Comparison of ENCODE assay signal across 30 cellular contexts in genomic region chr19:39830406-39830805, GRCh38. TPM values are rescaled to one million over a fixed set of nuclear protein-coding genes. Genes with fewer than 3 reads are reported as not detected.
DNase-seq lines count a peak whose midpoint lies in the region; ATAC-seq and TF ChIP-seq lines count a peak whose summit lies in the region.
"Had no signal": no experiment of that assay in that cellular context is flagged by ENCODE, and none has a peak within 500 bp of the region (broad histone marks: within the 10 kb centered on the region; RNA-seq: fewer than 3 reads in every experiment).

No MANE protein-coding gene starts in this region.

- H3K27ac Mint-ChIP-seq in immature natural killer cell (peak overlapping the region in 5 of 6 donors; percentile 67 to 98 (median 82)), neural progenitor cell (no peak overlapping the region), progenitor cell of endocrine pancreas (no peak overlapping the region)
- peak overlapping the region; percentile 56 for H3K27ac Mint-ChIP-seq in stimulated activated naive B cell treated with anti-CD40 and anti-IgM and Interleukin-4, amounts not matched to agents 10 μg/mL and 1 μg/mL and 100 μg/mL, for 72 hours
- H3K27ac Mint-ChIP-seq in activated T-helper 1 cell treated with anti-CD3 and anti-CD28 coated beads, Interleukin-12 subunit alpha, Interleukin-12 subunit beta, Interleukin-2, Interleukin-4 antibody, amounts not matched to agents 30 ng/mL and 10 ng/mL and 1 ng/mL, durations not matched to agents 14 hours and 24 hours and 36 hours = no peak overlapping the region

- peaks cover 65% of the 10 kb centered on the region in 2 donors for H3K4me1 Mint-ChIP-seq in immature natural killer cell
- peaks cover 23% of the 10 kb centered on the region for H3K4me1 Mint-ChIP-seq in neural progenitor cell
- H3K4me1 Mint-ChIP-seq in stimulated activated naive B cell treated with anti-CD40 and anti-IgM and Interleukin-4, amounts not matched to agents 10 μg/mL and 1 μg/mL and 100 μg/mL, for 72 hours = peaks cover 34 to 42% of the 10 kb centered on the region in 2 donors
- H3K4me1 Mint-ChIP-seq in activated T-helper 1 cell treated with anti-CD3 and anti-CD28 coated beads, Interleukin-12 subunit alpha, Interleukin-12 subunit beta, Interleukin-2, Interleukin-4 antibody, amounts not matched to agents 30 ng/mL and 10 ng/mL and 1 ng/mL, durations not matched to agents 14 hours and 24 hours and 36 hours (ENCODE audit: low read depth) = peaks cover 34% of the 10 kb centered on the region
- H3K4me1 Mint-ChIP-seq in progenitor cell of endocrine pancreas (ENCODE audit: low read depth) = peaks cover 18% of the 10 kb centered on the region

- H3K36me3 Mint-ChIP-seq in immature natural killer cell (peaks cover 10 to 22% (median 16%) of the 10 kb centered on the region in 3 donors), neural progenitor cell (peaks cover 40% of the 10 kb centered on the region), progenitor cell of endocrine pancreas (ENCODE audit: insufficient read depth) (peaks cover 27% of the 10 kb centered on the region)
- peaks cover 48 to 73% of the 10 kb centered on the region in 2 donors for H3K36me3 Mint-ChIP-seq in stimulated activated naive B cell treated with anti-CD40 and anti-IgM and Interleukin-4, amounts not matched to agents 10 μg/mL and 1 μg/mL and 100 μg/mL, for 72 hours
- H3K36me3 Mint-ChIP-seq in activated T-helper 1 cell treated with anti-CD3 and anti-CD28 coated beads, Interleukin-12 subunit alpha, Interleukin-12 subunit beta, Interleukin-2, Interleukin-4 antibody, amounts not matched to agents 30 ng/mL and 10 ng/mL and 1 ng/mL, durations not matched to agents 14 hours and 24 hours and 36 hours (ENCODE audit: low read depth) = peaks cover 46% of the 10 kb centered on the region

- no peak overlapping the region for H3K9ac ChIP-seq in neural progenitor cell

- intact Hi-C loops in cardiac septum (cut with DNase I) = loop anchor here (10.0 kb wide), 1 partner anchor 286 kb away; the partner anchor contains the start of gene EID2
- intact Hi-C loops in activated T-helper 1 cell treated with anti-CD3 and anti-CD28 coated beads, Interleukin-12 subunit alpha, Interleukin-12 subunit beta, Interleukin-2, Interleukin-4 antibody, amounts not matched to agents 30 ng/mL and 10 ng/mL and 1 ng/mL, durations not matched to agents 14 hours and 24 hours and 36 hours (cut with micrococcal nuclease) = no loop called here

- H3K27ac ChIP-seq in right atrium auricular region (no peak overlapping the region), neural progenitor cell (no peak overlapping the region)
- H3K27ac ChIP-seq: Peyer's patch had no signal

- H2AFZ ChIP-seq in neural progenitor cell (replicated peaks) = no peak overlapping the region

- peaks cover 5 to 13% (median 10%) of the 10 kb centered on the region in 3 donors for H3K27me3 Mint-ChIP-seq in immature natural killer cell (ENCODE audit: low read depth in 3 of 3)
- peaks cover 18% of the 10 kb centered on the region for H3K27me3 Mint-ChIP-seq in neural progenitor cell (ENCODE audit: insufficient read depth, low read depth)
- no peaks in the 10 kb centered on the region for H3K27me3 Mint-ChIP-seq in stimulated activated naive B cell treated with anti-CD40 and anti-IgM and Interleukin-4, amounts not matched to agents 10 μg/mL and 1 μg/mL and 100 μg/mL, for 72 hours
- no peaks in the 10 kb centered on the region for H3K27me3 Mint-ChIP-seq in activated T-helper 1 cell treated with anti-CD3 and anti-CD28 coated beads, Interleukin-12 subunit alpha, Interleukin-12 subunit beta, Interleukin-2, Interleukin-4 antibody, amounts not matched to agents 30 ng/mL and 10 ng/mL and 1 ng/mL, durations not matched to agents 14 hours and 24 hours and 36 hours (ENCODE audit: insufficient read depth)
- H3K27me3 Mint-ChIP-seq in progenitor cell of endocrine pancreas = no peaks in the 10 kb centered on the region
- H3K27me3 Mint-ChIP-seq: CD8-positive, alpha-beta memory T cell had no signal

- no peak for TF ChIP-seq CTCF in right atrium auricular region (IDR thresholded peaks at IDR 0.05)
- no peak for TF ChIP-seq CTCF in neural progenitor cell (IDR thresholded peaks at IDR 0.05)
- no peak for TF ChIP-seq CTCF in progenitor cell of endocrine pancreas (IDR thresholded peaks at IDR 0.05; ENCODE audit: unreplicated experiment)

- peak; percentile 62 for DNase-seq in cardiac septum (ENCODE audit: low spot score)
- DNase-seq in right atrium auricular region (ENCODE audit: low spot score) = no peak
- DNase-seq in immature natural killer cell = no peak
- no peak for DNase-seq in neural progenitor cell (ENCODE audit: low spot score)
- no peak for DNase-seq in stimulated activated naive B cell treated with anti-CD40 and anti-IgM and Interleukin-4, amounts not matched to agents 10 μg/mL and 1 μg/mL and 100 μg/mL, for 72 hours
- DNase-seq in activated T-helper 1 cell treated with anti-CD3 and anti-CD28 coated beads, Interleukin-12 subunit alpha, Interleukin-12 subunit beta, Interleukin-2, Interleukin-4 antibody, amounts not matched to agents 30 ng/mL and 10 ng/mL and 1 ng/mL, durations not matched to agents 14 hours and 24 hours and 36 hours (ENCODE audit: low spot score) = no peak
- no peak for DNase-seq in progenitor cell of endocrine pancreas (ENCODE audit: low spot score, unreplicated experiment)
- DNase-seq: AML-193; C1 segment of cervical spinal cord; Calu3; CD8-positive, alpha-beta memory T cell; DMS153; GOT3; Karpas-422; MV-4-11; NCI-H1105 treated with DMSO at 0.1 percent for 48 hours; NCI-H1694; NCI-H2081; NCI-H2171; NCI-H345; NCI-H524; NCI-H82; Peyer's patch had no signal

- no peaks in the 10 kb centered on the region for H4K20me1 ChIP-seq in neural progenitor cell (ENCODE audit: low read depth)

- H3K9me3 Mint-ChIP-seq in immature natural killer cell (no peaks in the 10 kb centered on the region), neural progenitor cell (no peaks in the 10 kb centered on the region), progenitor cell of endocrine pancreas (ENCODE audit: low read depth) (no peaks in the 10 kb centered on the region)
- peaks cover 2 to 3% of the 10 kb centered on the region in 2 donors for H3K9me3 Mint-ChIP-seq in stimulated activated naive B cell treated with anti-CD40 and anti-IgM and Interleukin-4, amounts not matched to agents 10 μg/mL and 1 μg/mL and 100 μg/mL, for 72 hours
- no peaks in the 10 kb centered on the region for H3K9me3 Mint-ChIP-seq in activated T-helper 1 cell treated with anti-CD3 and anti-CD28 coated beads, Interleukin-12 subunit alpha, Interleukin-12 subunit beta, Interleukin-2, Interleukin-4 antibody, amounts not matched to agents 30 ng/mL and 10 ng/mL and 1 ng/mL, durations not matched to agents 14 hours and 24 hours and 36 hours
- H3K9me3 Mint-ChIP-seq: CD8-positive, alpha-beta memory T cell had no signal

- H3K4me1 ChIP-seq in right atrium auricular region = peaks cover 0 to 18% of the 10 kb centered on the region in 2 donors
- peaks cover 6% of the 10 kb centered on the region for H3K4me1 ChIP-seq in neural progenitor cell

- H3K4me3 Mint-ChIP-seq in immature natural killer cell (peak overlapping the region in 2 of 5 donors; percentile 2 to 58), neural progenitor cell (peak overlapping the region; percentile 13), progenitor cell of endocrine pancreas (ENCODE audit: low read depth) (no peak overlapping the region)
- no peak overlapping the region for H3K4me3 Mint-ChIP-seq in stimulated activated naive B cell treated with anti-CD40 and anti-IgM and Interleukin-4, amounts not matched to agents 10 μg/mL and 1 μg/mL and 100 μg/mL, for 72 hours
- no peak overlapping the region for H3K4me3 Mint-ChIP-seq in activated T-helper 1 cell treated with anti-CD3 and anti-CD28 coated beads, Interleukin-12 subunit alpha, Interleukin-12 subunit beta, Interleukin-2, Interleukin-4 antibody, amounts not matched to agents 30 ng/mL and 10 ng/mL and 1 ng/mL, durations not matched to agents 14 hours and 24 hours and 36 hours

- peaks cover 33% of the 10 kb centered on the region for H3K79me2 ChIP-seq in neural progenitor cell (ENCODE audit: low read depth)

- H3K36me3 ChIP-seq in right atrium auricular region (peaks cover 60% of the 10 kb centered on the region), neural progenitor cell (peaks cover 10% of the 10 kb centered on the region)

- no peak overlapping the region for H3K4me3 ChIP-seq in right atrium auricular region
- H3K4me3 ChIP-seq in neural progenitor cell = no peak overlapping the region
- H3K4me3 ChIP-seq: Peyer's patch had no signal

- peaks cover 15% of the 10 kb centered on the region for H3F3A ChIP-seq in neural progenitor cell (ENCODE audit: low read depth)

- H3K27me3 ChIP-seq in right atrium auricular region = no peaks in the 10 kb centered on the region
- H3K27me3 ChIP-seq in neural progenitor cell = no peaks in the 10 kb centered on the region
- H3K27me3 ChIP-seq: Peyer's patch had no signal

- ATAC-seq in stimulated activated naive B cell treated with anti-CD40 and anti-IgM and Interleukin-4, amounts not matched to agents 10 μg/mL and 1 μg/mL and 100 μg/mL, for 72 hours (replicated peaks) = no peak
- ATAC-seq in HG02852 (IDR thresholded peaks at IDR 0.05; ENCODE audit: unreplicated experiment) = no peak
- ATAC-seq: HCT116 had no signal

- no peak overlapping the region for H3K4me2 ChIP-seq in neural progenitor cell

- H3K9me3 ChIP-seq in right atrium auricular region = no peaks in the 10 kb centered on the region
- H3K9me3 ChIP-seq in neural progenitor cell (ENCODE audit: low read depth) = no peaks in the 10 kb centered on the region
- H3K9me3 ChIP-seq: Peyer's patch had no signal

RNA-seq across cellular contexts. Expression of gene DYRK1B, which starts 3.6 kb away (rescaled TPM):
- total RNA-seq in cardiac septum = 31.2 TPM
- total RNA-seq in right atrium auricular region = 10 to 100 TPM; 11.1 to 14.5 TPM
- 10 to 100 TPM in 2 of 3 donors, 1 to 10 TPM in 1; 6.2 to 24.8 (median 12.5) TPM for polyA plus RNA-seq in immature natural killer cell
- total RNA-seq in neural progenitor cell (ENCODE audit: low replicate concordance) = 7.8 and 26.8 TPM in 2 replicates
- 4.2 and 5.5 TPM in 2 replicates for total RNA-seq in activated T-helper 1 cell treated with anti-CD3 and anti-CD28 coated beads, Interleukin-12 subunit alpha, Interleukin-12 subunit beta, Interleukin-2, Interleukin-4 antibody, amounts not matched to agents 30 ng/mL and 10 ng/mL and 1 ng/mL, durations not matched to agents 14 hours and 24 hours and 36 hours
- 80.7 and 90.7 TPM in 2 replicates for total RNA-seq in progenitor cell of endocrine pancreas

RNA-seq across cellular contexts. Expression of gene FBL, which starts 15.8 kb away (rescaled TPM):
- total RNA-seq in cardiac septum (64.8 TPM), right atrium auricular region (10 to 100 TPM; 63.7 to 88.5 TPM), neural progenitor cell (ENCODE audit: low replicate concordance) (386 and 428 TPM in 2 replicates), progenitor cell of endocrine pancreas (250 and 271 TPM in 2 replicates)
- polyA plus RNA-seq in immature natural killer cell = 100 to 1,000 TPM; 127 to 166 (median 143) TPM
- total RNA-seq in activated T-helper 1 cell treated with anti-CD3 and anti-CD28 coated beads, Interleukin-12 subunit alpha, Interleukin-12 subunit beta, Interleukin-2, Interleukin-4 antibody, amounts not matched to agents 30 ng/mL and 10 ng/mL and 1 ng/mL, durations not matched to agents 14 hours and 24 hours and 36 hours = 526 and 528 TPM in 2 replicates

RNA-seq across cellular contexts. Expression of gene LEUTX, which starts 51.8 kb away (rescaled TPM):
- not detected for total RNA-seq in cardiac septum
- total RNA-seq in right atrium auricular region = not detected
- not detected for polyA plus RNA-seq in immature natural killer cell
- not detected in 2 replicates for total RNA-seq in neural progenitor cell (ENCODE audit: low replicate concordance)
- not detected in 2 replicates for total RNA-seq in activated T-helper 1 cell treated with anti-CD3 and anti-CD28 coated beads, Interleukin-12 subunit alpha, Interleukin-12 subunit beta, Interleukin-2, Interleukin-4 antibody, amounts not matched to agents 30 ng/mL and 10 ng/mL and 1 ng/mL, durations not matched to agents 14 hours and 24 hours and 36 hours
- total RNA-seq in progenitor cell of endocrine pancreas = not detected in 2 replicates
- total RNA-seq: A172; Calu3; CD8-positive, alpha-beta memory T cell; Daoy; M059J; OCI-LY7; Peyer's patch had no signal
- polyA plus RNA-seq: AG04450; CD8-positive, alpha-beta memory T cell had no signal

Comparison
In these comparisons a context has a peak if more than half of its experiments do, and no peak if none do; other contexts are left out.
1. H3K27ac Mint-ChIP-seq: peak in immature natural killer cell (5 of 6) and stimulated activated naive B cell treated with anti-CD40 and anti-IgM and Interleukin-4, amounts not matched to agents 10 μg/mL and 1 μg/mL and 100 μg/mL, for 72 hours (single experiment); none in neural progenitor cell (single experiment), activated T-helper 1 cell treated with anti-CD3 and anti-CD28 coated beads, Interleukin-12 subunit alpha, Interleukin-12 subunit beta, Interleukin-2, Interleukin-4 antibody, amounts not matched to agents 30 ng/mL and 10 ng/mL and 1 ng/mL, durations not matched to agents 14 hours and 24 hours and 36 hours (single experiment) and progenitor cell of endocrine pancreas (single experiment).